In genomic region chr7:23013715-23014649, GRCh38 we compare ENCODE assay signal across 8 cellular contexts. TPM values are rescaled to one million over a fixed set of nuclear protein-coding genes. Genes with fewer than 3 reads are reported as not detected.
DNase-seq lines count a peak whose midpoint lies in the region; ATAC-seq and TF ChIP-seq lines count a peak whose summit lies in the region.

HYCC1 (minus strand) TSS chr7:23014130; CDS start chr7:22991111, 23,019 bp downstream.

- H3K4me1 ChIP-seq in right cardiac atrium (ENCODE audit: control insufficient read depth, insufficient read depth, low read length) (no peaks in the 10 kb centered on the region), vagina (peaks cover 33% of the 10 kb centered on the region)

- H3K27ac ChIP-seq in right cardiac atrium (ENCODE audit: low read length) (peak within 1 kb of the TSS; percentile 36), vagina (peak within 1 kb of the TSS; percentile 85)

- DNase-seq in NCI-H187 (lab: John Stamatoyannopoulos, UW), result peak; percentile 93 to 96
- peak; percentile 88 to 100 (median 99) for DNase-seq in anterior cingulate cortex (lab: John Stamatoyannopoulos, UW)
- DNase-seq in right cardiac atrium, result peak; percentile 99
- DNase-seq in putamen (ENCODE audit: low spot score), result peak; percentile 99
- peak; percentile 99 to 100 for DNase-seq in vagina (ENCODE audit: extremely low spot score in 2 of 2)

- H3K4me3 ChIP-seq in right cardiac atrium (ENCODE audit: low read length), result peak within 1 kb of the TSS; percentile 72
- peak within 1 kb of the TSS; percentile 88 to 95 for H3K4me3 ChIP-seq in vagina

- no peaks in the 10 kb centered on the region for H3K36me3 ChIP-seq in vagina

- WGBS in right cardiac atrium, result 2% methylated on average over 61 of the region's 61 CpGs

- peak; percentile 98 to 99 for TF ChIP-seq POLR2A in vagina (IDR thresholded peaks at IDR 0.05)

- H3K27me3 ChIP-seq in right cardiac atrium (ENCODE audit: control insufficient read depth, insufficient read depth) (no peaks in the 10 kb centered on the region), vagina (no peaks in the 10 kb centered on the region)

- peak; percentile 89 for ATAC-seq in GM18499 (IDR thresholded peaks at IDR 0.05; ENCODE audit: insufficient read depth, unreplicated experiment)
- peak; percentile 96 for ATAC-seq in HG02943 (IDR thresholded peaks at IDR 0.05; ENCODE audit: low read depth, unreplicated experiment)
- ATAC-seq in right cardiac atrium, result peak; percentile 100

- TF ChIP-seq CTCF in vagina (IDR thresholded peaks at IDR 0.05), result peak; percentile 28 to 73 (median 47)

- H3K9me3 ChIP-seq in right cardiac atrium (ENCODE audit: control insufficient read depth, low read length), result no peaks in the 10 kb centered on the region
- no peaks in the 10 kb centered on the region for H3K9me3 ChIP-seq in vagina

- intact Hi-C loops in T-helper 2 cell treated with Interferon-gamma antibody and Interleukin-4, amounts not matched to agents 100 ng/mL and 5 ng/mL, for 36 hours (cut with micrococcal nuclease), result loop anchor here (1.0 to 10.0 kb wide), 11 partner anchors 13 to 1587 kb away; partner anchors contain the start of genes IGF2BP3, KLHL7 and TOMM7
- intact Hi-C loops in right cardiac atrium (cut with DNase I) (loop anchor here in 1 of 4 donors (10.0 kb wide), 1 partner anchor 159 kb away; no protein-coding TSS in a partner anchor), vagina (cut with DNase I) (loop anchor here (5.0 kb wide), 1 partner anchor 162 kb away; no protein-coding TSS in a partner anchor)

RNA-seq across cellular contexts. Expression of gene HYCC1, which starts in this region (rescaled TPM):
- total RNA-seq in T-helper 2 cell treated with Interferon-gamma antibody and Interleukin-4, amounts not matched to agents 100 ng/mL and 5 ng/mL, for 36 hours, result 89.8 and 93.5 TPM in 2 replicates
- total RNA-seq in right cardiac atrium (10 to 100 TPM; 32.8 to 47.3 (median 36.3) TPM), vagina (23.6 TPM)
- 7.7 TPM for polyA plus RNA-seq in right cardiac atrium

Comparison
In these comparisons a context has a peak if more than half of its experiments do, and no peak if none do; other contexts are left out.
1. Peak in every context shown above with its lines: DNase-seq, ATAC-seq, H3K4me3 ChIP-seq and H3K27ac ChIP-seq.